ENCODE assay signal across 8 cellular contexts in the genomic region with DNA sequence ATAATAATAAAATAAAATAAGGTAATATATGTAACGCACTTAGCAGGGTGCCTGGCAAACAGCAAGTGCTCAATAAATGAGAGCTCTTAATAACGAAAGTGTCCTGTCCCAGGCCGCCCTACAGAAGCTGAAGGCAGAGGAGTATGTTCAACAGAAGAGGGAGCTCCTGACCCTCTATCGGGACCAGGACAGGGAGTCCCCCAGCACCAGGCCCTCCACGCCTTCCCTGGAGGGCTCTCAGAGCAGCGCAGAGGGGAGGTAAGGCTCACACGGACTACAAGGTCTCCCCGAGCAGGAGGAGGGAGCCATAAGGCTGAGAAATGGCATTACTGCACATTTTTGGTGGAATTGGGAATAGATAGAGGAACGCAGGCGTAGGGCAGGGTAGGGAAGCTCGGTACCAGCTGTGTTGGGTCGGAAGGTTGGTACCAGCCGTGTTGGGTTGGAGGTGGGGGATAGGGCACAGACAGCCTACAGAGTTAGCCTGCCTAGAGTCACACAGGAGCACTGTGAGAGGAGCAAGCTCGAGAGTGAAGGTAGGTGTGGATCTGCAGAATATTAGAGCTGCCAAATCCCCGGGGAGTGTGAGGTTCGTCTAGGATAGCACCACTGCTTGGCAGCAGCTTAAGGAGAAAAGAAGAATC. TPM values are rescaled to one million over a fixed set of nuclear protein-coding genes. Genes with fewer than 3 reads are reported as not detected.
DNase-seq lines count a peak whose midpoint lies in the region; ATAC-seq and TF ChIP-seq lines count a peak whose summit lies in the region.

No MANE protein-coding gene starts in this region.

- H3K36me3 ChIP-seq in mammary epithelial cell (ENCODE audit: insufficient read depth, low read length) (peaks cover 28% of the 10 kb centered on the region), ovary (no peaks in the 10 kb centered on the region)

- no TSS peak for BruUV-seq in MCF 10A (replicated peaks; lab: Mats Ljungman, UMichigan)
- no TSS peak for BruUV-seq in mammary epithelial cell (replicated peaks; lab: Mats Ljungman, UMichigan)

- no peak overlapping the region for H3K4me3 Mint-ChIP-seq in MCF 10A (ENCODE audit: unreplicated experiment)

- no peak overlapping the region for H3K27ac ChIP-seq in mammary epithelial cell (ENCODE audit: insufficient read depth, low read depth, low read length)
- peak overlapping the region; percentile 30 to 62 for H3K27ac ChIP-seq in ovary

- TF ChIP-seq EP300 in ovary (IDR thresholded peaks at IDR 0.05) = no peak

- H3K4me3 ChIP-seq in mammary epithelial cell (replicated peaks in 1 of 3; ENCODE audit: insufficient read depth in 1 of 3, low read depth in 2 of 3, low read length in 3 of 3) = no peak overlapping the region
- no peak overlapping the region for H3K4me3 ChIP-seq in fibroblast of the aortic adventitia (ENCODE audit: low read depth, low read length)
- H3K4me3 ChIP-seq in ovary = no peak overlapping the region

- peak; percentile 27 for TF ChIP-seq CTCF in MCF 10A (IDR thresholded peaks at IDR 0.05; ENCODE audit: unreplicated experiment)
- peak in 1 of 2 donors; percentile 34 for TF ChIP-seq CTCF in mammary epithelial cell (conservative IDR thresholded peaks at IDR 0.05 in 1 of 2, IDR thresholded peaks at IDR 0.05 in 1 of 2; ENCODE audit: extremely low read depth in 1 of 2, insufficient read depth in 1 of 2, low read depth in 1 of 2, low read length in 2 of 2)
- peak; percentile 50 for TF ChIP-seq CTCF in fibroblast of the aortic adventitia (IDR thresholded peaks at IDR 0.05; ENCODE audit: insufficient read depth, low read length)
- TF ChIP-seq CTCF in ovary (IDR thresholded peaks at IDR 0.05) = peak; percentile 50 to 64 (median 54)

- H3K9me3 ChIP-seq in mammary epithelial cell (replicated peaks; ENCODE audit: insufficient read depth, low read length) (no peaks in the 10 kb centered on the region), ovary (no peaks in the 10 kb centered on the region)

- POLR2A ChIA-PET in MCF 10A (lab: Yijun Ruan, JAX) = interaction anchor here (0.6 to 3.3 kb wide), 10 partner anchors 9 to 166 kb away, joined by 3 to 26 read pairs (median 4); no protein-coding TSS in a partner anchor

- in situ Hi-C loops in mammary epithelial cell (cut with MboI; ENCODE audit: low sequenced_read_pairs in 2 of 2) = no loop called here

- no peak overlapping the region for H3K4me2 ChIP-seq in mammary epithelial cell (ENCODE audit: insufficient read depth, low read depth, low read length)

- H3K36me3 Mint-ChIP-seq in MCF 10A (ENCODE audit: insufficient read depth, unreplicated experiment) = peaks cover 66% of the 10 kb centered on the region

- intact Hi-C loops in MCF 10A (cut with micrococcal nuclease) = no loop called here
- intact Hi-C loops in mammary epithelial cell (cut with micrococcal nuclease) = no loop called here
- intact Hi-C loops in ovary (cut with DNase I) = loop anchor here (5.0 to 10.0 kb wide), 5 partner anchors 51 to 211 kb away; partner anchors contain the start of genes GAPDH (in 1 of the 4) and SCNN1A (in 1 of the 4)

- CTCF ChIA-PET in MCF 10A (lab: Yijun Ruan, JAX) (interaction anchor here (0.6 to 1.1 kb wide), 8 partner anchors 14 to 951 kb away, joined by 3 to 8 read pairs (median 3); partner anchors contain the start of gene TAPBPL), mammary epithelial cell (lab: Charles Lee; ENCODE audit: low non-redundant PET) (no interaction called here)

- H3K4me1 Mint-ChIP-seq in MCF 10A (ENCODE audit: insufficient read depth, unreplicated experiment) = peaks cover 42% of the 10 kb centered on the region

- 63% methylated on average over 16 of the region's 16 CpGs for WGBS in mammary epithelial cell (ENCODE audit: low coverage, missing lambda C conversion rate)
- WGBS in ovary, 3 donors = 26 to 31% (median 26%) methylated on average over 16 of the region's 16 CpGs

- peak overlapping the region; percentile 70 for H3K27ac Mint-ChIP-seq in MCF 10A (ENCODE audit: low read depth, unreplicated experiment)

- H3K4me1 ChIP-seq in mammary epithelial cell (ENCODE audit: insufficient read depth, low read length) (peaks cover 27% of the 10 kb centered on the region), ovary (ENCODE audit: insufficient read depth) (peaks cover 19% of the 10 kb centered on the region)

- H3K9ac ChIP-seq in mammary epithelial cell (ENCODE audit: insufficient read depth, low read length) = no peak overlapping the region

- no peak for ATAC-seq in GM18907 (IDR thresholded peaks at IDR 0.05; ENCODE audit: unreplicated experiment)

- no peaks in the 10 kb centered on the region for H3K27me3 Mint-ChIP-seq in MCF 10A (ENCODE audit: insufficient read depth, unreplicated experiment)

- dilution Hi-C loops in mammary epithelial cell (cut with HindIII; ENCODE audit: low sequenced_read_pairs) = no loop called here

- H2AFZ ChIP-seq in mammary epithelial cell (ENCODE audit: low read depth, low read length) = no peak overlapping the region

- H3K9me3 Mint-ChIP-seq in MCF 10A (ENCODE audit: unreplicated experiment) = no peaks in the 10 kb centered on the region

- DNase-seq in MCF 10A (ENCODE audit: unreplicated experiment) (no peak), mammary epithelial cell (no peak), SK-N-DZ (ENCODE audit: low spot score) (peak; percentile 81), fibroblast of the aortic adventitia (ENCODE audit: low read depth) (peak; percentile 68), ovary (peak; percentile 70 to 81 (median 79)), germinal center (ENCODE audit: low spot score) (no peak), mesenteric fat pad (ENCODE audit: low spot score) (no peak)

- H3K27me3 ChIP-seq in mammary epithelial cell (ENCODE audit: insufficient read depth, low read length) (no peaks in the 10 kb centered on the region), ovary (no peaks in the 10 kb centered on the region)

- H4K20me1 ChIP-seq in mammary epithelial cell (ENCODE audit: insufficient read depth, low read length) = no peaks in the 10 kb centered on the region

- H3K79me2 ChIP-seq in mammary epithelial cell (ENCODE audit: insufficient read depth, low read length) = peaks cover 30% of the 10 kb centered on the region

- TF ChIP-seq POLR2A in ovary (IDR thresholded peaks at IDR 0.05) = no peak

RNA-seq across cellular contexts. Expression of gene TNFRSF1A, which starts 15.4 kb away (rescaled TPM):
- 103 and 110 TPM in 2 replicates for total RNA-seq in MCF 10A (2022)
- total RNA-seq in mammary epithelial cell = 100 to 1,000 TPM; 107 to 195 TPM
- polyA plus RNA-seq in mammary epithelial cell = 87.6 TPM
- polyA minus RNA-seq in mammary epithelial cell = 191 TPM
- 16.6 and 21.6 TPM in 2 replicates for polyA plus RNA-seq in SK-N-DZ (2014; cell fraction: cytosol; rRNA removed)
- polyA plus RNA-seq in SK-N-DZ (2014; cell fraction: nucleus; rRNA removed) = 10.3 and 11.6 TPM in 2 replicates
- total RNA-seq in fibroblast of the aortic adventitia (ENCODE audit: low replicate concordance) = 146 and 207 TPM in 2 replicates
- 100 to 1,000 TPM; 116 to 274 (median 179) TPM for total RNA-seq in ovary
- 100 to 1,000 TPM in 1 of 2 donors, 10 to 100 TPM in 1; 92.8 to 230 TPM for polyA plus RNA-seq in ovary
- total RNA-seq in mesenteric fat pad = 264 TPM

RNA-seq across cellular contexts. Expression of gene PLEKHG6, which starts 16.0 kb away (rescaled TPM):
- total RNA-seq in MCF 10A (2022) (not detected in 2 replicates), mammary epithelial cell (1 to 10 TPM; 2.2 to 3.3 TPM), fibroblast of the aortic adventitia (ENCODE audit: low replicate concordance) (not detected in 2 replicates), ovary (1 to 10 TPM in 1 of 7 donors, under 1 TPM in 5, not detected in 1; 0.17 to 1.7 (median 0.51) TPM), mesenteric fat pad (52.2 TPM)
- polyA plus RNA-seq in mammary epithelial cell (2.1 TPM), ovary (under 1 TPM in 1 of 2 donors, not detected in 1; 0.13 TPM)
- polyA minus RNA-seq in mammary epithelial cell = not detected
- polyA plus RNA-seq in SK-N-DZ (2014; cell fraction: cytosol; rRNA removed) = not detected in 2 replicates
- 0.30 TPM in 1 of 2 replicates, not detected in the other for polyA plus RNA-seq in SK-N-DZ (2014; cell fraction: nucleus; rRNA removed)

RNA-seq across cellular contexts. Expression of gene SCNN1A, which starts 48.9 kb away (rescaled TPM):
- total RNA-seq in MCF 10A (2022) (136 and 139 TPM in 2 replicates), mammary epithelial cell (100 to 1,000 TPM; 171 to 202 TPM), fibroblast of the aortic adventitia (ENCODE audit: low replicate concordance) (under 0.01 TPM in 1 of 2 replicates, not detected in the other), ovary (100 to 1,000 TPM in 1 of 7 donors, 10 to 100 TPM in 4, 1 to 10 TPM in 2; 3.3 to 141 (median 17.0) TPM), mesenteric fat pad (3.3 TPM)
- polyA plus RNA-seq in mammary epithelial cell (174 TPM), ovary (1 to 10 TPM; 1.2 to 1.6 TPM)
- polyA minus RNA-seq in mammary epithelial cell = 383 TPM
- not detected in 2 replicates for polyA plus RNA-seq in SK-N-DZ (2014; cell fraction: cytosol; rRNA removed)
- polyA plus RNA-seq in SK-N-DZ (2014; cell fraction: nucleus; rRNA removed) = not detected in 2 replicates

RNA-seq across cellular contexts. Expression of gene LTBR, which starts 57.5 kb away (rescaled TPM):
- total RNA-seq in MCF 10A (2022) (158 and 169 TPM in 2 replicates), mammary epithelial cell (100 to 1,000 TPM; 134 to 149 TPM), fibroblast of the aortic adventitia (ENCODE audit: low replicate concordance) (71.8 and 93.7 TPM in 2 replicates), ovary (100 to 1,000 TPM in 3 of 7 donors, 10 to 100 TPM in 4; 55.8 to 131 (median 92.6) TPM), mesenteric fat pad (161 TPM)
- polyA plus RNA-seq in mammary epithelial cell (119 TPM), ovary (10 to 100 TPM; 21.9 to 65.7 TPM)
- polyA minus RNA-seq in mammary epithelial cell = 89.5 TPM
- 10.8 and 12.9 TPM in 2 replicates for polyA plus RNA-seq in SK-N-DZ (2014; cell fraction: cytosol; rRNA removed)
- 10.8 and 14.2 TPM in 2 replicates for polyA plus RNA-seq in SK-N-DZ (2014; cell fraction: nucleus; rRNA removed)

Comparison
In these comparisons a context has a peak if more than half of its experiments do, and no peak if none do; other contexts are left out.
1. DNase-seq: peak in SK-N-DZ (single experiment), fibroblast of the aortic adventitia (single experiment) and ovary (5 of 5); none in MCF 10A (single experiment), mammary epithelial cell (single experiment), germinal center (single experiment) and mesenteric fat pad (single experiment).
2. RNA of gene PLEKHG6, which starts 16.0 kb away (total RNA-seq): 52.2 TPM in mesenteric fat pad (single experiment); 2.2 to 3.3 TPM in mammary epithelial cell, 0.17 to 1.7 TPM in ovary, not detected in MCF 10A and not detected in fibroblast of the aortic adventitia; every median in the first group is over 10 times any median in the second.
3. intact Hi-C loops: an anchor here in ovary (5.0 to 10.0 kb wide); none called in MCF 10A and mammary epithelial cell.